20 cellular contexts compared by ENCODE assay signal in genomic region chr3:171323934-171324535, GRCh38.
DNase-seq lines count a peak whose midpoint lies in the region; ATAC-seq and TF ChIP-seq lines count a peak whose summit lies in the region.
"Had no signal": no experiment of that assay in that cellular context is flagged by ENCODE, and none has a peak within 500 bp of the region (broad histone marks: within the 10 kb centered on the region; RNA-seq: fewer than 3 reads in every experiment).

No MANE protein-coding gene starts in this region.

- H3K27ac Mint-ChIP-seq in osteocyte (ENCODE audit: unreplicated experiment): peak overlapping the region; percentile 88
- no peak overlapping the region for H3K27ac Mint-ChIP-seq in T-helper 17 cell
- H3K27ac Mint-ChIP-seq: memory B cell had no signal

- H3K27me3 Mint-ChIP-seq in osteocyte (ENCODE audit: unreplicated experiment) (no peaks in the 10 kb centered on the region), T-helper 17 cell (no peaks in the 10 kb centered on the region)
- H3K27me3 Mint-ChIP-seq: memory B cell had no signal

- no peaks in the 10 kb centered on the region for H3K9me3 Mint-ChIP-seq in osteocyte (ENCODE audit: unreplicated experiment)
- H3K9me3 Mint-ChIP-seq: memory B cell had no signal

- DNase-seq in AG20443 (ENCODE audit: low spot score) (peak; percentile 52), NCI-H446 treated with DMSO at 0.1 percent for 48 hours (lab: John Stamatoyannopoulos, UW) (peak; percentile 81), fibroblast of peridontal ligament (ENCODE audit: extremely low read depth) (peak; percentile 47), osteocyte (ENCODE audit: extremely low spot score, unreplicated experiment) (no peak), T-helper 17 cell (no peak), GM13976 (ENCODE audit: low spot score) (no peak), activated T-cell treated with anti-CD3 and anti-CD28 coated beads for 4 hours (no peak)
- DNase-seq: activated CD8-positive, alpha-beta memory T cell treated with anti-CD3 and anti-CD28 coated beads, Interleukin-2, amount 50 U/mL, for 4 hours; amniotic stem cell; effector memory CD4-positive, alpha-beta T cell; GF-D8; NCI-H774; stimulated activated CD4-positive, alpha-beta T cell treated with anti-CD3 and anti-CD28 coated beads, Interleukin-4, amount 100 ng/mL, for 4 hours; stimulated activated naive CD4-positive, alpha-beta T cell treated with Interleukin-2 at 50 U/mL for 16 hours; WERI-Rb-1 had no signal

- H3K4me1 Mint-ChIP-seq in osteocyte (ENCODE audit: unreplicated experiment): peaks cover 48% of the 10 kb centered on the region
- H3K4me1 Mint-ChIP-seq in T-helper 17 cell: peaks cover 29% of the 10 kb centered on the region

- in situ Hi-C loops in GM13976 (cut with MboI; ENCODE audit: low sequenced_read_pairs, unreplicated experiment): no loop called here

- no peaks in the 10 kb centered on the region for H3K36me3 Mint-ChIP-seq in osteocyte (ENCODE audit: unreplicated experiment)
- peaks cover 3% of the 10 kb centered on the region for H3K36me3 Mint-ChIP-seq in T-helper 17 cell (ENCODE audit: low read depth)
- H3K36me3 Mint-ChIP-seq: memory B cell had no signal

- TF ChIP-seq CTCF in osteocyte (IDR thresholded peaks at IDR 0.05): no peak
- no peak for TF ChIP-seq CTCF in GM13976 (IDR thresholded peaks at IDR 0.05; ENCODE audit: borderline replicate concordance, control extremely low read depth, extremely low read depth, insufficient read depth, missing control alignments)

- peak overlapping the region; percentile 62 for H3K4me3 Mint-ChIP-seq in osteocyte (ENCODE audit: unreplicated experiment)
- no peak overlapping the region for H3K4me3 Mint-ChIP-seq in T-helper 17 cell
- H3K4me3 Mint-ChIP-seq: memory B cell had no signal

- ATAC-seq in T-helper 17 cell (no peak), GM18861 (IDR thresholded peaks at IDR 0.05; ENCODE audit: unreplicated experiment) (no peak)

- H3K9me3 ChIP-seq in T-helper 17 cell (ENCODE audit: control insufficient read depth, low read length, poor library complexity, severe bottlenecking): no peaks in the 10 kb centered on the region
- H3K9me3 ChIP-seq: BLaER1 treated with 17β-estradiol and CSF1 and Interleukin-3, amounts not matched to agents 10 nM and 100 nM; prostate gland; SJSA1 had no signal

Comparison
In these comparisons a context has a peak if more than half of its experiments do, and no peak if none do; other contexts are left out.
1. DNase-seq: peak in AG20443 (single experiment), NCI-H446 treated with DMSO at 0.1 percent for 48 hours (single experiment) and fibroblast of peridontal ligament (single experiment); none in osteocyte (single experiment), T-helper 17 cell (0 of 3), GM13976 (single experiment) and activated T-cell treated with anti-CD3 and anti-CD28 coated beads for 4 hours (single experiment).